In the genomic region with DNA sequence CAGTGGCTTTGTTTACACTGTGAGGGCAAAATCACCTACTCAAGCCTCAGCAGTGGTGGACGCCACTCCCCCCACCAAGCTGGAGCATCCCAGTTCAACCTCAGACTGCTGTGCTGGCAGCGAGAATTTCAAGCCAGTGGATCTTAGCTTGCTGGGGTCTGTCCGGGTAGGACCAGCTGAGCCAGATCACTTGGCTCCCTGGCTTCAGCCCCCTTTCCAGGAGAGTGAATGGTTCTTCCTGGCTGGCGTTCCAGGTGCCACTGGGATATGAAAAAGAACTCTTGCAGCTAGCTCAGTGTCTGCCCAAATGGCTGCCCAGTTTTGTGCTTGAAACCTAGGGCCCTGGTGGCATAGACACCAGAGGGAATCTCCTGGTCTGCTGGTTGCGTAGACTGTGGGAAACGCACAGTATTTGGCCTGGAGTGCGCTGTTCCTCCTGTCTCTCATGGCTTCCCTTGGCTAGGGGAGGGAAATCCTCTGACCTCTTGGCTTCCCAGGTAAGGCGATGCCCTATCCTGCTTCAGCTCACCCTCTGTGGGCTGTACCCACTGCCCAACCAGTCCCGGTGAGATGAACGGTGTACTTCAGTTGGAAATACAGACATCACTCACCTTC, we compare ENCODE assay signal across 24 cellular contexts.
DNase-seq lines count a peak whose midpoint lies in the region; ATAC-seq, FAIRE-seq and TF ChIP-seq lines count a peak whose summit lies in the region.
"Had no signal": no experiment of that assay in that cellular context is flagged by ENCODE, and none has a peak within 500 bp of the region (broad histone marks: within the 10 kb centered on the region; RNA-seq: fewer than 3 reads in every experiment).

No MANE protein-coding gene starts in this region.

- no peaks in the 10 kb centered on the region for H3K27me3 ChIP-seq in cardiac muscle cell
- no peaks in the 10 kb centered on the region for H3K27me3 ChIP-seq in trophoblast cell (ENCODE audit: insufficient read depth, low read length)
- H3K27me3 ChIP-seq: BE2C; BLaER1 treated with 17β-estradiol and CSF1 and Interleukin-3, amounts not matched to agents 10 nM and 100 nM had no signal

- H3K4me2 ChIP-seq in trophoblast cell (ENCODE audit: low read length), result no peak overlapping the region
- H3K4me2 ChIP-seq: A549; BLaER1 treated with 17β-estradiol and CSF1 and Interleukin-3, amounts not matched to agents 10 nM and 100 nM; GM23338 had no signal

- no peak overlapping the region for H3K18ac ChIP-seq in trophoblast cell (ENCODE audit: low read length)

- H3K9me3 ChIP-seq in cardiac muscle cell (ENCODE audit: low read depth), result no peaks in the 10 kb centered on the region
- H3K9me3 ChIP-seq in kidney (ENCODE audit: control insufficient read depth in 1 of 2, low read length in 2 of 2), result no peaks in the 10 kb centered on the region
- H3K9me3 ChIP-seq in trophoblast cell (ENCODE audit: insufficient read depth, low read depth, low read length), result peaks cover 2% of the 10 kb centered on the region
- H3K9me3 ChIP-seq: A549; BE2C; BLaER1 treated with 17β-estradiol and CSF1 and Interleukin-3, amounts not matched to agents 10 nM and 100 nM had no signal

- no peak overlapping the region for H2BK5ac ChIP-seq in trophoblast cell (ENCODE audit: low read depth, low read length, poor library complexity)

- WGBS in trophoblast cell (ENCODE audit: extremely low coverage, insufficient coverage, insufficient read length), result no CpG with 5 or more reads among the region's 10 CpGs

- H3K36me3 ChIP-seq in cardiac muscle cell, result no peaks in the 10 kb centered on the region
- H3K36me3 ChIP-seq in kidney (ENCODE audit: control insufficient read depth in 1 of 2, insufficient read depth in 2 of 2, low read length in 2 of 2), result no peaks in the 10 kb centered on the region
- H3K36me3 ChIP-seq in trophoblast cell (ENCODE audit: control insufficient read depth in 1 of 2, insufficient read depth in 2 of 2, low read length in 2 of 2), result no peaks in the 10 kb centered on the region
- H3K36me3 ChIP-seq: BE2C; BLaER1 treated with 17β-estradiol and CSF1 and Interleukin-3, amounts not matched to agents 10 nM and 100 nM had no signal

- no peak for FAIRE-seq in kidney (lab: Jason Lieb, UNC)
- FAIRE-seq: A549, D721Med, GM12878, GM19239 had no signal

- no peaks in the 10 kb centered on the region for H3K79me1 ChIP-seq in trophoblast cell (ENCODE audit: low read length)

- peaks cover 16% of the 10 kb centered on the region for H3K4me1 ChIP-seq in cardiac muscle cell (ENCODE audit: low read depth)
- no peaks in the 10 kb centered on the region for H3K4me1 ChIP-seq in kidney (ENCODE audit: control insufficient read depth in 1 of 2, insufficient read depth in 1 of 2, low read depth in 1 of 2, low read length in 2 of 2)
- no peaks in the 10 kb centered on the region for H3K4me1 ChIP-seq in trophoblast cell (ENCODE audit: control insufficient read depth in 1 of 2, insufficient read depth in 2 of 2, low read length in 2 of 2)
- H3K4me1 ChIP-seq: A549; BE2C; BLaER1 treated with 17β-estradiol and CSF1 and Interleukin-3, amounts not matched to agents 10 nM and 100 nM had no signal

- H2BK120ac ChIP-seq in trophoblast cell (ENCODE audit: insufficient read depth, low read length, poor library complexity), result no peak overlapping the region

- H3K4me3 ChIP-seq in cardiac muscle cell (no peak overlapping the region), kidney (ENCODE audit: low read length in 2 of 2) (no peak overlapping the region), trophoblast cell (ENCODE audit: low read depth, low read length) (no peak overlapping the region)
- H3K4me3 ChIP-seq: A549; BLaER1 treated with 17β-estradiol and CSF1 and Interleukin-3, amounts not matched to agents 10 nM and 100 nM; GM12878; GM23338 had no signal

- no peak overlapping the region for H2AFZ ChIP-seq in trophoblast cell (ENCODE audit: insufficient read depth, low read length, poor library complexity)
- H2AFZ ChIP-seq: GM23338 had no signal

- H3K23ac ChIP-seq in trophoblast cell (ENCODE audit: low read length), result peak overlapping the region; percentile 53

- no peak overlapping the region for H4K12ac ChIP-seq in trophoblast cell (ENCODE audit: low read depth, low read length)

- no peak overlapping the region for H4K8ac ChIP-seq in trophoblast cell (ENCODE audit: low read depth, low read length)

- H2BK12ac ChIP-seq in trophoblast cell (ENCODE audit: low read length), result no peak overlapping the region

- DNase-seq in cardiac muscle cell (ENCODE audit: low read depth in 1 of 2, low spot score in 1 of 2) (no peak), left ventricle myocardium superior (no peak), kidney (peak; percentile 17), trophoblast cell (no peak), HuH-7 (ENCODE audit: low spot score) (no peak)
- DNase-seq: 8988T; ACHN; AML-193; BE2C; CD4-positive, alpha-beta T cell; CD8-positive, alpha-beta memory T cell; DMS 273 treated with DMSO at 0.1 percent for 48 hours; DMS79; EL; GDM1; H9 had no signal

- intact Hi-C loops in left ventricle myocardium superior (cut with micrococcal nuclease), result no loop called here
- intact Hi-C loops in kidney (cut with DNase I), result no loop called here

- no peak for TF ChIP-seq CTCF in cardiac muscle cell (IDR thresholded peaks at IDR 0.05; ENCODE audit: low read depth, low read length)
- TF ChIP-seq CTCF in kidney (IDR thresholded peaks at IDR 0.05; ENCODE audit: borderline replicate concordance, extremely low read depth, insufficient read depth), result no peak

- ATAC-seq in left ventricle myocardium superior (no peak), HG03442 (IDR thresholded peaks at IDR 0.05; ENCODE audit: unreplicated experiment) (no peak)
- ATAC-seq: A549, GM12878, GM23338, HCT116 had no signal

- H4K91ac ChIP-seq in trophoblast cell (ENCODE audit: low read depth, low read length), result no peak overlapping the region

- H2AK5ac ChIP-seq in trophoblast cell (ENCODE audit: low read length), result no peak overlapping the region

- H3K79me2 ChIP-seq in trophoblast cell (ENCODE audit: control insufficient read depth, insufficient read depth, low read length, poor library complexity), result no peaks in the 10 kb centered on the region

- H3K27ac ChIP-seq in cardiac muscle cell (peak overlapping the region; percentile 49), kidney (ENCODE audit: low read depth in 2 of 2, low read length in 2 of 2) (no peak overlapping the region), trophoblast cell (ENCODE audit: low read depth, low read length) (no peak overlapping the region)
- H3K27ac ChIP-seq: A549; BLaER1 treated with 17β-estradiol and CSF1 and Interleukin-3, amounts not matched to agents 10 nM and 100 nM had no signal

- H3K14ac ChIP-seq in trophoblast cell (ENCODE audit: low read length), result no peak overlapping the region

- no peak overlapping the region for H3K9ac ChIP-seq in kidney (ENCODE audit: low read length in 2 of 2)
- H3K9ac ChIP-seq in trophoblast cell (ENCODE audit: low read length), result no peak overlapping the region
- H3K9ac ChIP-seq: BLaER1 treated with 17β-estradiol and CSF1 and Interleukin-3, amounts not matched to agents 10 nM and 100 nM had no signal

- H3K4ac ChIP-seq in trophoblast cell (ENCODE audit: low read depth, low read length), result no peak overlapping the region
